8 cellular contexts compared by ENCODE assay signal in the genomic region with DNA sequence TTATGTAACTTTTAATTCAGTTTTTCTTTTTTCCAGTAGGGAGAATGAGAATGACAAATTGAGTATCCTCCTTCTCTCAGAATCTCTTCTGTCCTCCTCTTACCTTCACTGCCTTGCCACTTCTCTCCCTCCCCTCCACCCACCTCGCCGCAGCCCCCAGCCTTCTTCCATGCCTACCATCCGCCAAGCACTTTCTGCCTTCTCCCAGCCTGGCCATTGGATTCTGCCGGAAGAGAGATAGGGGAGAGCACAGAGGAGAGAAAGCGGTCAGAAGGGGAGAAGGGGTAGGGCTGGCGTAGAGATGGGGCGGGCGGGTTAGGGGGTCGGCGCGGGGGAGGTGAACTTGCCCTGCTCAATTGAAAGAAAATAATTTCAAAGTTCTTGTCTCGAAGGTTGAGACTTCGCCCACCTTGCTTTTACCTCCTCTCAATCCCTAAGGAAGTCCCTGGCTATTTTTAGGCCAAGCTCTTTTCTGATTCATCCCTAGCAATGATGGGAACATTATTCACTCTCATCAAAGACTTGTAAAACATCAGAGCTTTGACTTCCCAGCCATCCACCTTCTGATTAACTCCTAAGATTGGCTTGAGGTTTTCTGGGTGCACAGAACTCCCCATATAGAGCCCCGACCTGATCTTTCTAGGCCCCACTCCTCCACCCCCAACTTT. TPM values are rescaled to one million over a fixed set of nuclear protein-coding genes. Genes with fewer than 3 reads are reported as not detected.
A peak's percentile ranks its signal among the peaks of the same experiment; 100 is the strongest.
DNase-seq lines count a peak whose midpoint lies in the region; ATAC-seq lines count a peak whose summit lies in the region.

No MANE protein-coding gene starts in this region.

- H3K4me1 ChIP-seq in BLaER1 (peaks cover 22% of the 10 kb centered on the region), muscle layer of duodenum (ENCODE audit: control insufficient read depth in 1 of 2, insufficient read depth in 2 of 2, low read length in 2 of 2) (peaks cover 0 to 4% of the 10 kb centered on the region in 2 donors)

- no peaks in the 10 kb centered on the region for H3K9me3 Mint-ChIP-seq in dendritic cell treated with granulocyte-macrophage colony-stimulating factor and Interleukin-4, amounts not matched to agents 40 ng/mL and 50 ng/mL, for 4 days

- no peaks in the 10 kb centered on the region for H3K36me3 ChIP-seq in BLaER1
- no peaks in the 10 kb centered on the region for H3K36me3 ChIP-seq in muscle layer of duodenum (ENCODE audit: control insufficient read depth in 1 of 2, insufficient read depth in 2 of 2, low read length in 2 of 2)

- peaks cover 16% of the 10 kb centered on the region for H3K4me1 Mint-ChIP-seq in dendritic cell treated with granulocyte-macrophage colony-stimulating factor and Interleukin-4, amounts not matched to agents 40 ng/mL and 50 ng/mL, for 4 days (ENCODE audit: low read depth)

- H3K4me3 ChIP-seq in BLaER1: peak overlapping the region; percentile 60
- peak overlapping the region; percentile 44 to 74 for H3K4me3 ChIP-seq in muscle layer of duodenum (ENCODE audit: low read depth in 1 of 2, low read length in 2 of 2)

- no peaks in the 10 kb centered on the region for H4K20me1 ChIP-seq in BLaER1

- intact Hi-C loops in dendritic cell treated with granulocyte-macrophage colony-stimulating factor and Interleukin-4, amounts not matched to agents 40 ng/mL and 50 ng/mL, for 4 days (cut with micrococcal nuclease): no loop called here

- H3K36me3 Mint-ChIP-seq in dendritic cell treated with granulocyte-macrophage colony-stimulating factor and Interleukin-4, amounts not matched to agents 40 ng/mL and 50 ng/mL, for 4 days (ENCODE audit: low read depth): no peaks in the 10 kb centered on the region

- peaks cover 36% of the 10 kb centered on the region for H3K27me3 ChIP-seq in BLaER1
- no peaks in the 10 kb centered on the region for H3K27me3 ChIP-seq in muscle layer of duodenum (ENCODE audit: low read depth, low read length)

- peak overlapping the region; percentile 71 for H3K4me2 ChIP-seq in BLaER1

- H3K9me3 ChIP-seq in BLaER1: peaks cover 7% of the 10 kb centered on the region; the same call in 1 of the 2 replicates
- no peaks in the 10 kb centered on the region for H3K9me3 ChIP-seq in muscle layer of duodenum (ENCODE audit: control insufficient read depth in 1 of 2, low read length in 2 of 2)

- DNase-seq in M059J (ENCODE audit: low read depth) (peak; percentile 82), D341Med (ENCODE audit: low spot score) (no peak), glomerular visceral epithelial cell (ENCODE audit: extremely low spot score) (no peak)
- DNase-seq in NK-92 treated with Interleukin-12 subunit alpha and Interleukin-12 subunit beta, amount 100 ng/mL, for 24 hours (lab: John Stamatoyannopoulos, UW): no peak

- peaks cover 84% of the 10 kb centered on the region for H3K27me3 Mint-ChIP-seq in dendritic cell treated with granulocyte-macrophage colony-stimulating factor and Interleukin-4, amounts not matched to agents 40 ng/mL and 50 ng/mL, for 4 days

- no peak overlapping the region for H3K27ac Mint-ChIP-seq in dendritic cell treated with granulocyte-macrophage colony-stimulating factor and Interleukin-4, amounts not matched to agents 40 ng/mL and 50 ng/mL, for 4 days

- H3K9ac ChIP-seq in BLaER1: no peak overlapping the region

- ATAC-seq in GM21723 (IDR thresholded peaks at IDR 0.05; ENCODE audit: unreplicated experiment): no peak

- no peak overlapping the region for H3K27ac ChIP-seq in BLaER1
- H3K27ac ChIP-seq in muscle layer of duodenum (ENCODE audit: low read length): no peak overlapping the region

- H3K4me3 Mint-ChIP-seq in dendritic cell treated with granulocyte-macrophage colony-stimulating factor and Interleukin-4, amounts not matched to agents 40 ng/mL and 50 ng/mL, for 4 days: peak overlapping the region; percentile 73

RNA-seq across cellular contexts. Expression of gene C3orf52, which starts 0.8 kb away (rescaled TPM):
- 10.9 and 12.6 TPM in 2 replicates for total RNA-seq in M059J (2014; rRNA removed; shearing (Covaris generic))

RNA-seq across cellular contexts. Expression of gene GCSAM, which starts 46.1 kb away (rescaled TPM):
- not detected in 2 replicates for total RNA-seq in M059J (2014; rRNA removed; shearing (Covaris generic))

RNA-seq across cellular contexts. Expression of gene TMPRSS7, which starts 52.5 kb away (rescaled TPM):
- not detected in 2 replicates for total RNA-seq in M059J (2014; rRNA removed; shearing (Covaris generic))
